11 cellular contexts compared by ENCODE assay signal in genomic region chr9:87613265-87614111, GRCh38.
A peak's percentile ranks its signal among the peaks of the same experiment; 100 is the strongest.
DNase-seq lines count a peak whose midpoint lies in the region; ATAC-seq, FAIRE-seq and TF ChIP-seq lines count a peak whose summit lies in the region.
"Had no signal": no experiment of that assay in that cellular context is flagged by ENCODE, and none has a peak within 500 bp of the region (broad histone marks: within the 10 kb centered on the region; RNA-seq: fewer than 3 reads in every experiment).

No MANE protein-coding gene starts in this region.

- TF ChIP-seq CTCF in chondrocyte (IDR thresholded peaks at IDR 0.05) (no peak), pancreas (IDR thresholded peaks at IDR 0.05) (no peak)

- no peaks in the 10 kb centered on the region for H3K27me3 Mint-ChIP-seq in chondrocyte (ENCODE audit: low read depth)

- H3K27ac ChIP-seq in pancreas, result peak overlapping the region in 2 of 4 donors; percentile 11 to 33

- no peak for FAIRE-seq in pancreas (lab: Jason Lieb, UNC)

- peaks cover 6 to 21% (median 19%) of the 10 kb centered on the region in 3 donors for H3K4me1 ChIP-seq in pancreas

- WGBS in pancreas, 2 donors, result 27 to 30% methylated on average over 11 of the region's 11 CpGs

- no peaks in the 10 kb centered on the region for H3K27me3 ChIP-seq in pancreas
- H3K27me3 ChIP-seq: MG63 had no signal

- intact Hi-C loops in pancreas (cut with DNase I), result no loop called here

- peaks cover 71% of the 10 kb centered on the region for H3K4me1 Mint-ChIP-seq in chondrocyte (ENCODE audit: low read depth)

- H3K27ac Mint-ChIP-seq in chondrocyte (ENCODE audit: unreplicated experiment), result peak overlapping the region; percentile 8

- DNase-seq in chondrocyte (ENCODE audit: low spot score) (no peak), pancreas (no peak), NCI-H748 treated with DMSO at 0.1 percent for 48 hours (lab: John Stamatoyannopoulos, UW) (no peak), NCI-H1694 treated with DMSO at 0.1 percent for 48 hours (lab: John Stamatoyannopoulos, UW) (no peak), NCI-H1417 (lab: John Stamatoyannopoulos, UW) (no peak), NCI-H1092 (lab: John Stamatoyannopoulos, UW) (no peak)
- DNase-seq: DMS153, MG63, NCI-H774 had no signal

- ATAC-seq in GM19023 (IDR thresholded peaks at IDR 0.05; ENCODE audit: unreplicated experiment), result peak; percentile 42
- ATAC-seq in HG03432 (IDR thresholded peaks at IDR 0.05; ENCODE audit: unreplicated experiment), result peak; percentile 43
- peak; percentile 31 to 76 (median 52) for ATAC-seq in pancreas

- H3K4me3 Mint-ChIP-seq in chondrocyte (ENCODE audit: unreplicated experiment), result no peak overlapping the region

- H3K9me3 ChIP-seq in pancreas, result no peaks in the 10 kb centered on the region
- H3K9me3 ChIP-seq: MG63 had no signal

- H3K36me3 ChIP-seq in pancreas, result peaks cover 0 to 4% (median 0%) of the 10 kb centered on the region in 3 donors

- H3K4me3 ChIP-seq in pancreas, result no peak overlapping the region
- H3K4me3 ChIP-seq: MG63 had no signal

- H3K9me3 Mint-ChIP-seq in chondrocyte (ENCODE audit: low read depth), result peaks cover 6% of the 10 kb centered on the region

- H3K36me3 Mint-ChIP-seq in chondrocyte (ENCODE audit: low read depth), result peaks cover 20% of the 10 kb centered on the region
